In the genomic region with DNA sequence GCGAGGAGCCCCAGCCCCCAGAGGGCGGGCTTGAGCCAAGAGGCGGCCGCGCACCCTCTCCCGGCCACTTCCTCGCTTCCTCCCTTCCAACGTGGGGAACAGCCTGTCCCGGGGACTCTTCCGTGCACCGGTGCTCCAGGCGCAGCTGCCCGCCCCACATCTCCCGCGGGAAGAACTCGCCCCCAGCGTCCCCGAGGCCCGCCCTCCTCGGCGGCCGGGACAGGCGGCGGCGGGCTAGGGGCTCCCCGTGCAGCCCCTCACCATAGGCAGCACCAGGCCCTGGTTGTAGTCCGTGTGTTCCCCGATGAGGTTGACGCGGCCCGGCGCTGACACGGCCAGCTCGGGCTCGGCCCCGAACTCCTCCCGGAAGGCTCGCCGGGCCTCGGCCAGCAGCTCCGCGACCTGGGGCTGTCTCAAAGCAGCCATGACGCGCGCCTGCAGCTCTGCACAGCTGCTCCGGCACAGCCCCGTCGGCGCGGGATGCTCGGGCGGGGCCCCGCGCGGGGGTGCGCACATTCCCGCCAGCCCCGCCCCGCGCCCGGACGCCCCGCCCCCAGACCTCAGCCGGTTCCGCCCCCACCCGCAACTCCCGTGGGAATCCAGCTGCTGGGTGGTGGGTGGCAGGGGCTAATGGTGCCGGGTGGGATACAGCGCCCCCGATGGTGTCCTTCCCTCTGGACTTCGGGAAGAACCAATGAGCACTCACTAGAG, we compare ENCODE assay signal across 8 cellular contexts. TPM values are rescaled to one million over a fixed set of nuclear protein-coding genes. Genes with fewer than 3 reads are reported as not detected.
A peak's percentile ranks its signal among the peaks of the same experiment; 100 is the strongest.
DNase-seq lines count a peak whose midpoint lies in the region; ATAC-seq, FAIRE-seq and TF ChIP-seq lines count a peak whose summit lies in the region.

A gene (minus strand): TSS at position 482 of the 711 bp plus-strand sequence. CDS start 56 bp downstream, at position 426.

- ATAC-seq in activated B cell treated with CpG ODN at 0.5 μM for 24 hours (ENCODE audit: low read depth): peak; percentile 95
- peak; percentile 92 for ATAC-seq in central memory CD8-positive, alpha-beta T cell (replicated peaks; ENCODE audit: extremely low read depth, poor library complexity, severe bottlenecking)

- H3K36me3 ChIP-seq in GM06990 (ENCODE audit: control insufficient read depth, insufficient read depth, low read length): no peaks in the 10 kb centered on the region
- no peaks in the 10 kb centered on the region for H3K36me3 ChIP-seq in kidney epithelial cell (ENCODE audit: control insufficient read depth, insufficient read depth, low read length)

- intact Hi-C loops in activated B cell treated with CpG ODN at 0.5 μM for 24 hours (cut with micrococcal nuclease): loop anchor here (1.0 kb wide), 2 partner anchors 14 to 62 kb away; a partner anchor contains a TSS

- H3K9me3 Mint-ChIP-seq in activated B cell treated with CpG ODN at 0.5 μM for 24 hours: no peaks in the 10 kb centered on the region
- no peaks in the 10 kb centered on the region for H3K9me3 Mint-ChIP-seq in central memory CD8-positive, alpha-beta T cell

- peak within 1 kb of the TSS; percentile 72 for H3K4me3 ChIP-seq in GM06990 (replicated peaks; ENCODE audit: low read depth, low read length)
- H3K4me3 ChIP-seq in kidney epithelial cell (ENCODE audit: low read depth, low read length): peak within 1 kb of the TSS; percentile 53

- H3K4me3 Mint-ChIP-seq in activated B cell treated with CpG ODN at 0.5 μM for 24 hours: peak within 1 kb of the TSS; percentile 81
- H3K4me3 Mint-ChIP-seq in central memory CD8-positive, alpha-beta T cell: peak within 1 kb of the TSS; percentile 69

- POLR2A ChIA-PET in activated B cell treated with CpG ODN at 0.5 μM for 24 hours (lab: Charles Lee): interaction anchor here (0.6 to 8.2 kb wide), 21 partner anchors 10 to 476 kb away, joined by 3 to 91 read pairs (median 5); a partner anchor contains a TSS

- CTCF ChIA-PET in activated B cell treated with CpG ODN at 0.5 μM for 24 hours (lab: Charles Lee): interaction anchor here (1.0 to 5.3 kb wide), 19 partner anchors 9 to 300 kb away, joined by 3 to 54 read pairs (median 4); a partner anchor contains a TSS

- peaks cover 16% of the 10 kb centered on the region for H3K4me1 Mint-ChIP-seq in activated B cell treated with CpG ODN at 0.5 μM for 24 hours
- H3K4me1 Mint-ChIP-seq in central memory CD8-positive, alpha-beta T cell: peaks cover 22% of the 10 kb centered on the region

- H3K36me3 Mint-ChIP-seq in activated B cell treated with CpG ODN at 0.5 μM for 24 hours (ENCODE audit: low read depth): peaks cover 3% of the 10 kb centered on the region
- peaks cover 2% of the 10 kb centered on the region for H3K36me3 Mint-ChIP-seq in central memory CD8-positive, alpha-beta T cell (ENCODE audit: insufficient read depth)

- H3K27ac Mint-ChIP-seq in activated B cell treated with CpG ODN at 0.5 μM for 24 hours: peak within 1 kb of the TSS; percentile 53
- H3K27ac Mint-ChIP-seq in central memory CD8-positive, alpha-beta T cell (ENCODE audit: low read depth): no peak within 1 kb of the TSS

- H3K27me3 Mint-ChIP-seq in activated B cell treated with CpG ODN at 0.5 μM for 24 hours: no peaks in the 10 kb centered on the region
- no peaks in the 10 kb centered on the region for H3K27me3 Mint-ChIP-seq in central memory CD8-positive, alpha-beta T cell

- TF ChIP-seq CTCF in GM06990 (IDR thresholded peaks at IDR 0.05; ENCODE audit: insufficient read depth, low read length, poor library complexity, severe bottlenecking) (peak; percentile 12), activated B cell treated with CpG ODN at 0.5 μM for 24 hours (IDR thresholded peaks at IDR 0.05) (no peak), kidney epithelial cell (IDR thresholded peaks at IDR 0.05; ENCODE audit: insufficient read depth, low read length, poor library complexity, severe bottlenecking) (peak; percentile 71)

- no peak for FAIRE-seq in H54 (lab: Jason Lieb, UNC)

- peak; percentile 80 for DNase-seq in GM06990 (ENCODE audit: extremely low read depth, insufficient read length)
- DNase-seq in H54 (ENCODE audit: insufficient read length, low spot score): peak; percentile 93
- peak; percentile 69 for DNase-seq in NCI-H1092 treated with DMSO at 0.1 percent for 48 hours (lab: John Stamatoyannopoulos, UW)
- DNase-seq in activated B cell treated with CpG ODN at 0.5 μM for 24 hours: peak; percentile 74
- peak in 1 of 2 donors; percentile 49 for DNase-seq in central memory CD8-positive, alpha-beta T cell (ENCODE audit: low spot score in 2 of 2)
- DNase-seq in kidney epithelial cell (ENCODE audit: low read depth): no peak
- DNase-seq in stimulated activated CD4-positive, alpha-beta T cell treated with anti-CD3 and anti-CD28 coated beads, Interleukin-1b, Interleukin-23, amount 100 ng/mL, for 1 hour (ENCODE audit: low read depth in 2 of 2): peak; percentile 42 to 54
- DNase-seq in pons (ENCODE audit: low spot score): no peak

- H3K27me3 ChIP-seq in GM06990 (replicated peaks; ENCODE audit: control insufficient read depth, insufficient read depth, low read length) (no peaks in the 10 kb centered on the region), kidney epithelial cell (ENCODE audit: control insufficient read depth, insufficient read depth, low read length) (no peaks in the 10 kb centered on the region)

- TF ChIP-seq POLR2A in H54 (IDR thresholded peaks at IDR 0.05; ENCODE audit: low read depth, low read length): peak; percentile 70

RNA-seq across cellular contexts. Expression of the gene that starts here (rescaled TPM):
- 14.9 and 22.9 TPM in 2 replicates for total RNA-seq in activated B cell treated with CpG ODN at 0.5 μM for 24 hours
- 18.7 and 21.2 TPM in 2 replicates for total RNA-seq in kidney epithelial cell

Comparison
In these comparisons a context has a peak if more than half of its experiments do, and no peak if none do; other contexts are left out.
1. DNase-seq: peak in GM06990 (single experiment), H54 (single experiment), NCI-H1092 treated with DMSO at 0.1 percent for 48 hours (single experiment), activated B cell treated with CpG ODN at 0.5 μM for 24 hours (single experiment) and stimulated activated CD4-positive, alpha-beta T cell treated with anti-CD3 and anti-CD28 coated beads, Interleukin-1b, Interleukin-23, amount 100 ng/mL, for 1 hour (2 of 2); none in kidney epithelial cell (single experiment) and pons (single experiment).